19 cellular contexts compared by ENCODE assay signal in the genomic region with DNA sequence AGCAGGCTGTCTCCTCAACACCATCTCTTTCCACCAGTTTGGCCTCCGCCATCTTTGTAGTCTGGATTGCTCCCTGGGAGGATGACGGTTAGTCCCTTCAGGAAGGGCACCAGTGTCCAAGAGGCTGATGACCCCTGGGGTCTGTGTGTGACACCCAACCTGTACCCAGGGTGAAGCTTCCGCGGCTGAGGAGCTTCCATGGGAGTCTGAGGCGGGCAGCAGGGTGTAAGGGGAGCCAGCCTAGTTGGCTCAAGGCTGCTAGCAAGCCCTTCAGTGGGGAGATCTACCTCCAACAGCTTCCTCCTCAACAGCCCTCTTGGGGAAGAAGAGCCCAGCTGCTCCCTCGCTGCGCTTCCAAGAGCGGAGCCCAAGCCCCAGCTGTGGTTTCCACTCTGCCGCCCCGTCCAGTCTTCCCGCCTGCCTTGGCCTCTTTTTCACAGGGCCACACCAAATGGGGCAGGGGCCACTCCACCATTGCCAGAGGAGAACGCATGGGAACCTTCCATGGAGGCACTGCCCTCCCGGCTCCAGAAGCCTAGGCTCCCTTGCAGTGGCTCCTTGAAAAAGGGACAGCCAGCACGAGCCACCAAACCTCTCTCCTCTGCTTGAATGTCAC. TPM values are rescaled to one million over a fixed set of nuclear protein-coding genes. Genes with fewer than 3 reads are reported as not detected.
DNase-seq lines count a peak whose midpoint lies in the region; ATAC-seq, FAIRE-seq and TF ChIP-seq lines count a peak whose summit lies in the region.
"Had no signal": no experiment of that assay in that cellular context is flagged by ENCODE, and none has a peak within 500 bp of the region (broad histone marks: within the 10 kb centered on the region; RNA-seq: fewer than 3 reads in every experiment).

No MANE protein-coding gene starts in this region.

- ATAC-seq in GM21825 (IDR thresholded peaks at IDR 0.05; ENCODE audit: unreplicated experiment), result no peak
- ATAC-seq: PC-3 had no signal

- H3K79me1 ChIP-seq in neuronal stem cell (ENCODE audit: low read depth, low read length), result no peaks in the 10 kb centered on the region

- TF ChIP-seq CTCF in dorsolateral prefrontal cortex (IDR thresholded peaks at IDR 0.05 in 54 of 56, conservative IDR thresholded peaks at IDR 0.05 in 2 of 56; ENCODE audit: low read depth in 1 of 56, partially characterized antibody in 56 of 56), result no peak
- no peak for TF ChIP-seq CTCF in spleen (IDR thresholded peaks at IDR 0.05 in 8 of 11, conservative IDR thresholded peaks at IDR 0.05 in 3 of 11)

- no peak overlapping the region for H3K4ac ChIP-seq in neuronal stem cell (ENCODE audit: low read length)

- peak overlapping the region; percentile 44 for H3K18ac ChIP-seq in neuronal stem cell (ENCODE audit: low read length)

- peaks cover 13% of the 10 kb centered on the region for H4K20me1 ChIP-seq in BLaER1

- no peak overlapping the region for H4K91ac ChIP-seq in neuronal stem cell (ENCODE audit: low read depth, low read length, poor library complexity)

- H3K4me1 ChIP-seq in BLaER1, result peaks cover 60% of the 10 kb centered on the region
- peaks cover under 1 to 3% of the 10 kb centered on the region in 2 donors for H3K4me1 ChIP-seq in neuronal stem cell (ENCODE audit: control insufficient read depth in 2 of 2, insufficient read depth in 1 of 2, low read depth in 1 of 2, low read length in 2 of 2)
- H3K4me1 ChIP-seq in spleen, result peaks cover 0 to 41% (median 18%) of the 10 kb centered on the region in 6 donors
- H3K4me1 ChIP-seq in SJCRH30, result peaks cover 6% of the 10 kb centered on the region; the same call in 1 of the 2 replicates

- H3K9me3 ChIP-seq in BLaER1 (peaks cover 8% of the 10 kb centered on the region; the same call in 1 of the 2 replicates), neuronal stem cell (replicated peaks in 1 of 2; ENCODE audit: control insufficient read depth in 2 of 2, insufficient read depth in 1 of 2, low read depth in 1 of 2, low read length in 2 of 2) (peaks cover 0 to 3% of the 10 kb centered on the region in 2 donors), spleen (no peaks in the 10 kb centered on the region), SJCRH30 (replicated peaks) (no peaks in the 10 kb centered on the region)

- H4K8ac ChIP-seq in neuronal stem cell (ENCODE audit: low read depth, low read length), result no peak overlapping the region

- no CpG with 5 or more reads among the region's 14 CpGs for WGBS in neuronal stem cell (ENCODE audit: extremely low coverage in 2 of 2, insufficient read length in 2 of 2, insufficient replicate concordance in 1 of 2), 2 donors
- 84 to 94% (median 91%) methylated on average over 14 of the region's 14 CpGs for WGBS in spleen, 5 donors

- TF ChIP-seq POLR2A in spleen (IDR thresholded peaks at IDR 0.05), result no peak

- H3K27me3 ChIP-seq in BLaER1, result peaks cover 4% of the 10 kb centered on the region
- no peaks in the 10 kb centered on the region for H3K27me3 ChIP-seq in dorsolateral prefrontal cortex
- H3K27me3 ChIP-seq in neuronal stem cell (ENCODE audit: control insufficient read depth in 3 of 3, insufficient read depth in 3 of 3, low read depth in 1 of 3, low read length in 3 of 3), result no peaks in the 10 kb centered on the region
- H3K27me3 ChIP-seq in spleen (replicated peaks in 1 of 7), result no peaks in the 10 kb centered on the region
- H3K27me3 ChIP-seq in SJCRH30, result no peaks in the 10 kb centered on the region

- H3K27ac ChIP-seq in BLaER1 (peak overlapping the region; percentile 8), dorsolateral prefrontal cortex (peak overlapping the region in 49 of 59 donors; percentile 1 to 96 (median 59)), neuronal stem cell (replicated peaks; ENCODE audit: low read length) (no peak overlapping the region), spleen (peak overlapping the region in 4 of 8 donors; percentile 27 to 83 (median 66)), SJCRH30 (no peak overlapping the region)

- no peak overlapping the region for H2AFZ ChIP-seq in neuronal stem cell (ENCODE audit: low read length)

- H3K36me3 ChIP-seq in BLaER1, result no peaks in the 10 kb centered on the region
- H3K36me3 ChIP-seq in neuronal stem cell (replicated peaks in 1 of 2; ENCODE audit: control insufficient read depth in 2 of 2, insufficient read depth in 2 of 2, low read length in 2 of 2), result peaks cover 0 to 2% of the 10 kb centered on the region in 2 donors
- H3K36me3 ChIP-seq in spleen, result no peaks in the 10 kb centered on the region
- H3K36me3 ChIP-seq in SJCRH30, result no peaks in the 10 kb centered on the region

- peak overlapping the region; percentile 77 for H2BK15ac ChIP-seq in neuronal stem cell (ENCODE audit: low read length)

- DNase-seq in NCI-H2171 (lab: John Stamatoyannopoulos, UW), result peak; percentile 42
- no peak for DNase-seq in dorsolateral prefrontal cortex
- DNase-seq in neuronal stem cell (ENCODE audit: low spot score), result no peak
- DNase-seq in spleen, result no peak
- DNase-seq in SJCRH30, result no peak
- DNase-seq in urothelium cell line (ENCODE audit: low spot score), result no peak
- DNase-seq: CD8-positive, alpha-beta memory T cell; DMS79 treated with DMSO at 0.1 percent for 48 hours; H7; NCI-H1092 treated with DMSO at 0.1 percent for 48 hours; NCI-H146; NCI-H2029 treated with DMSO at 0.1 percent for 48 hours; NCI-H510A treated with DMSO at 0.1 percent for 48 hours; PC-3; RPMI8226; SHP77 treated with DMSO at 0.1 percent for 48 hours had no signal

- H3K14ac ChIP-seq in neuronal stem cell (ENCODE audit: low read length), result peak overlapping the region; percentile 39

- intact Hi-C loops in dorsolateral prefrontal cortex (cut with DNase I), result no loop called here
- intact Hi-C loops in spleen (cut with DNase I; ENCODE audit: low total_unique reads), result no loop called here

- H3K4me2 ChIP-seq in BLaER1 (peak overlapping the region; percentile 93), neuronal stem cell (ENCODE audit: insufficient read depth, low read length, poor library complexity, severe bottlenecking) (no peak overlapping the region)

- no peak overlapping the region for H3K9ac ChIP-seq in BLaER1
- H3K9ac ChIP-seq in neuronal stem cell (ENCODE audit: low read depth, low read length, poor library complexity), result no peak overlapping the region

- H2BK120ac ChIP-seq in neuronal stem cell (ENCODE audit: low read depth, low read length), result peak overlapping the region; percentile 30

- H3K4me3 ChIP-seq in BLaER1 (0 out of 2 replicates have a peak overlapping the region, but pooled peaks have one; percentile 13), dorsolateral prefrontal cortex (no peak overlapping the region), neuronal stem cell (ENCODE audit: low read length in 2 of 2) (no peak overlapping the region), spleen (no peak overlapping the region), SJCRH30 (no peak overlapping the region)

- peak overlapping the region; percentile 66 for H2AK5ac ChIP-seq in neuronal stem cell (ENCODE audit: low read depth, low read length)

- H2BK5ac ChIP-seq in neuronal stem cell (ENCODE audit: low read length), result no peak overlapping the region

- FAIRE-seq in urothelium cell line (lab: Jason Lieb, UNC), result no peak
- FAIRE-seq: A204.1 had no signal

- H3K23ac ChIP-seq in neuronal stem cell (ENCODE audit: low read depth, low read length, poor library complexity), result peak overlapping the region; percentile 68

- no peak overlapping the region for H2BK12ac ChIP-seq in neuronal stem cell (ENCODE audit: low read length)

RNA-seq across cellular contexts. Expression of a gene that starts 57.4 kb away (rescaled TPM):
- total RNA-seq in dorsolateral prefrontal cortex (10 to 100 TPM in 119 of 120 experiments, 1 to 10 TPM in 1; 9.8 to 28.0 (median 15.9) TPM), spleen (10 to 100 TPM; 15.5 to 25.4 (median 19.1) TPM)
- 44.8 TPM for polyA plus RNA-seq in neuronal stem cell (2013, experiment 1 of 2)
- polyA plus RNA-seq in neuronal stem cell (2013, experiment 2 of 2), result 42.4 TPM
- polyA plus RNA-seq in spleen, result 1 to 10 TPM; 5.9 to 9.0 (median 8.1) TPM
- 32.7 and 33.9 TPM in 2 replicates for total RNA-seq in SJCRH30 (2014; rRNA removed; shearing (Covaris generic))

RNA-seq across cellular contexts. Expression of a gene that starts 59.8 kb away (rescaled TPM):
- total RNA-seq in dorsolateral prefrontal cortex (under 1 TPM in 1 of 120 experiments, not detected in 119; 0.50 TPM), spleen (not detected)
- polyA plus RNA-seq in neuronal stem cell (2013, experiment 1 of 2), result 0.03 TPM
- polyA plus RNA-seq in neuronal stem cell (2013, experiment 2 of 2), result not detected
- not detected for polyA plus RNA-seq in spleen
- not detected in 2 replicates for total RNA-seq in SJCRH30 (2014; rRNA removed; shearing (Covaris generic))
- total RNA-seq: CD8-positive, alpha-beta memory T cell; H7; PC-3 had no signal
- polyA plus RNA-seq: CD8-positive, alpha-beta memory T cell had no signal

Comparison
In these comparisons a context has a peak if more than half of its experiments do, and no peak if none do; other contexts are left out.
1. H3K27ac ChIP-seq: peak in BLaER1 (single experiment) and dorsolateral prefrontal cortex (49 of 59); none in neuronal stem cell (single experiment) and SJCRH30 (single experiment).